8 cellular contexts compared by ENCODE assay signal in the genomic region with DNA sequence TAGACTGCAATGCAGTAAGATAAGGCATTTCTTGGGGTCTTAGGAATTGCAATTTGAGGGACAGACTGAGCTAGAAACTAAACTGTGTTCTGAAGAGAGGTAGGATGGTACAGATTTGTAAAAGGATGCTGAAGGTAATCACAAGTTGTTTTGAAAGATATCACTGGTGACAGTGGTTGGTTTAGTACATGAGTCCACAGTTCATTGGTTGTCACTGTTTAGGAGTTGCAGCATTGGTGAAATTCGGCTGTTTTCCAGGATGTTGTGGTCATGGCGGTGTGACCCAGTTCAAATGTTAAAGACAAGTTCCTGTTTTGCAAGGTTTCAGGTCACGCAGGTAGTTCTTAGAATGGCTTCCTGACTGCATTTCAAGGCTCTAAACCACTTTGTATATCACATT.
A peak's percentile ranks its signal among the peaks of the same experiment; 100 is the strongest.
DNase-seq lines count a peak whose midpoint lies in the region; ATAC-seq lines count a peak whose summit lies in the region.

No MANE protein-coding gene starts in this region.

- ATAC-seq in CD4-positive, CD25-positive, alpha-beta regulatory T cell (ENCODE audit: low read depth in 2 of 2) = peak; percentile 96 to 98
- peak; percentile 98 for ATAC-seq in GM21526 (IDR thresholded peaks at IDR 0.05; ENCODE audit: low FRiP score, unreplicated experiment)
- peak; percentile 92 to 93 for ATAC-seq in activated T-cell treated with anti-CD3 and anti-CD28 coated beads, Interleukin-2, amount 50 U/mL, for 72 hours (replicated peaks in 1 of 2)

- H3K36me3 Mint-ChIP-seq in CD4-positive, CD25-positive, alpha-beta regulatory T cell = peaks cover 17% of the 10 kb centered on the region
- peaks cover 11 to 22% of the 10 kb centered on the region in 2 donors for H3K36me3 Mint-ChIP-seq in activated T-cell treated with anti-CD3 and anti-CD28 coated beads, Interleukin-2, amount 50 U/mL, for 72 hours (ENCODE audit: insufficient read depth in 2 of 2)

- peak overlapping the region; percentile 87 for H3K27ac ChIP-seq in CD4-positive, CD25-positive, alpha-beta regulatory T cell (ENCODE audit: insufficient read depth, low read length, poor library complexity, severe bottlenecking)

- H3K4me3 Mint-ChIP-seq in CD4-positive, CD25-positive, alpha-beta regulatory T cell = peak overlapping the region; percentile 10 to 77 (median 67)
- peak overlapping the region; percentile 65 to 82 for H3K4me3 Mint-ChIP-seq in activated T-cell treated with anti-CD3 and anti-CD28 coated beads, Interleukin-2, amount 50 U/mL, for 72 hours

- no peaks in the 10 kb centered on the region for H3K36me3 ChIP-seq in CD4-positive, CD25-positive, alpha-beta regulatory T cell (ENCODE audit: control insufficient read depth, insufficient read depth, low read length)

- peak overlapping the region; percentile 85 to 95 (median 90) for H3K27ac Mint-ChIP-seq in CD4-positive, CD25-positive, alpha-beta regulatory T cell
- peak overlapping the region; percentile 94 for H3K27ac Mint-ChIP-seq in activated T-cell treated with anti-CD3 and anti-CD28 coated beads, Interleukin-2, amount 50 U/mL, for 72 hours

- DNase-seq in CD4-positive, CD25-positive, alpha-beta regulatory T cell = peak; percentile 66 to 99 (median 93)
- DNase-seq in KG1 (lab: John Stamatoyannopoulos, UW) (peak; percentile 29), nucleus accumbens (lab: John Stamatoyannopoulos, UW) (no peak), cardiac septum (ENCODE audit: low spot score) (no peak), COR-L47 (lab: John Stamatoyannopoulos, UW) (no peak)
- DNase-seq in activated T-cell treated with anti-CD3 and anti-CD28 coated beads, Interleukin-2, amount 50 U/mL, for 72 hours = peak; percentile 60 to 70
- DNase-seq in stimulated activated CD4-positive, alpha-beta T cell treated with anti-CD3 and anti-CD28 coated beads, TNF-alpha, amount 100 ng/mL, for 1 hour (ENCODE audit: low read depth in 3 of 3, low spot score in 1 of 3) = peak; percentile 12 to 65 (median 55)

- peaks cover 0 to 11% (median 3%) of the 10 kb centered on the region in 7 donors for H3K9me3 Mint-ChIP-seq in CD4-positive, CD25-positive, alpha-beta regulatory T cell
- H3K9me3 Mint-ChIP-seq in activated T-cell treated with anti-CD3 and anti-CD28 coated beads, Interleukin-2, amount 50 U/mL, for 72 hours = peaks cover 12 to 14% of the 10 kb centered on the region in 2 donors

- H3K4me1 ChIP-seq in CD4-positive, CD25-positive, alpha-beta regulatory T cell (ENCODE audit: control insufficient read depth, insufficient read depth, low read length, poor library complexity, severe bottlenecking) = peaks cover 54% of the 10 kb centered on the region

- peaks cover 42 to 84% (median 52%) of the 10 kb centered on the region in 4 donors for H3K4me1 Mint-ChIP-seq in CD4-positive, CD25-positive, alpha-beta regulatory T cell
- H3K4me1 Mint-ChIP-seq in activated T-cell treated with anti-CD3 and anti-CD28 coated beads, Interleukin-2, amount 50 U/mL, for 72 hours (ENCODE audit: low read depth) = peaks cover 50% of the 10 kb centered on the region

- intact Hi-C loops in cardiac septum (cut with DNase I) = no loop called here

- peak overlapping the region; percentile 65 for H3K4me3 ChIP-seq in CD4-positive, CD25-positive, alpha-beta regulatory T cell (ENCODE audit: low read depth, low read length)

- no peaks in the 10 kb centered on the region for H3K27me3 Mint-ChIP-seq in CD4-positive, CD25-positive, alpha-beta regulatory T cell
- H3K27me3 Mint-ChIP-seq in activated T-cell treated with anti-CD3 and anti-CD28 coated beads, Interleukin-2, amount 50 U/mL, for 72 hours (ENCODE audit: low read depth) = no peaks in the 10 kb centered on the region

- no peaks in the 10 kb centered on the region for H3K9me3 ChIP-seq in CD4-positive, CD25-positive, alpha-beta regulatory T cell (ENCODE audit: control insufficient read depth in 2 of 2, low read length in 2 of 2)

- no peaks in the 10 kb centered on the region for H3K27me3 ChIP-seq in CD4-positive, CD25-positive, alpha-beta regulatory T cell (ENCODE audit: control insufficient read depth, insufficient read depth, low read length)

Comparison
In these comparisons a context has a peak if more than half of its experiments do, and no peak if none do; other contexts are left out.
1. DNase-seq: peak in CD4-positive, CD25-positive, alpha-beta regulatory T cell (3 of 3), KG1 (single experiment), activated T-cell treated with anti-CD3 and anti-CD28 coated beads, Interleukin-2, amount 50 U/mL, for 72 hours (2 of 2) and stimulated activated CD4-positive, alpha-beta T cell treated with anti-CD3 and anti-CD28 coated beads, TNF-alpha, amount 100 ng/mL, for 1 hour (3 of 3); none in nucleus accumbens (0 of 56), cardiac septum (single experiment) and COR-L47 (single experiment).
2. Peak in every context shown above with its lines, with median percentiles within 50 percentile points of each other: ATAC-seq.